In the genomic region with DNA sequence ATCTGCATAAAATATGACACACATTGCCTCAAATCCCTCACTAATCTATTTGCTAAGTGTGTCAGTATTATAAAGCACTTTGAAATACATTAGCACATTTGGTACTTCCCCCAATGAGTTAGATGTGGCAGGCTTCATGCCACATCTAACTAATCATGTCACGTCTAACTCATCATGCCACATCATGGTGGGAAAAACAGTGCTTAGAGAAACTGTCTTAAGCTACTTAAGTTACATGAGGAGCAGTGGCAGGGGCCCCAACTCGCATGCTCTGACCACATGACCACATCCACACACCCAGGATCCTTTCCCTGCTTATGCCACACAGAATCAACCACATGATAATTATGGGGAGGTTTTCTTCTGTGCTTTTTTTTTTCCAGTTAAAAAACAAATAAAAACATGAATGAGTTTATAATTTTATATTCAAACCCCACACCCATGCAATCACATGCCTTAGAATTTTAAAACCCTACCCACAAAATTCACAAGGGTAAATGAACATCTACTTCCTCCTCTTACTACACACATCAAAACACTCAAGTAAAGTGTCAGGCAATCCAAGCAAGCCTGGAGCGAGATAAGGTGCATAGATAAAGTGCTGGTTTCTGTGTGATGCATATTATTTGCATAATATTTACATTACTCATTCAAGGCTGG, we compare ENCODE assay signal across 9 cellular contexts. TPM values are rescaled to one million over a fixed set of nuclear protein-coding genes. Genes with fewer than 3 reads are reported as not detected.
DNase-seq lines count a peak whose midpoint lies in the region; ATAC-seq and TF ChIP-seq lines count a peak whose summit lies in the region.
"Had no signal": no experiment of that assay in that cellular context is flagged by ENCODE, and none has a peak within 500 bp of the region (broad histone marks: within the 10 kb centered on the region; RNA-seq: fewer than 3 reads in every experiment).

No MANE protein-coding gene starts in this region.

- H3K27me3 ChIP-seq in osteoblast (ENCODE audit: insufficient read depth, low read length) (peaks cover 5% of the 10 kb centered on the region), adrenal gland (no peaks in the 10 kb centered on the region)
- H3K27me3 ChIP-seq: SJCRH30 had no signal

- whole genome bisulfite sequencing in adrenal gland, 4 donors = 45 to 56% (median 53%) methylated on average over 3 of the region's 3 CpGs

- H3K27ac ChIP-seq in osteoblast (ENCODE audit: low read depth, low read length) (no peak overlapping the region), adrenal gland (no peak overlapping the region)
- H3K27ac ChIP-seq: SJCRH30 had no signal

- H3K79me2 ChIP-seq in osteoblast (ENCODE audit: insufficient read depth, low read length) = no peaks in the 10 kb centered on the region

- H3K4me1 ChIP-seq in osteoblast (ENCODE audit: insufficient read depth, low read length) = peaks cover 17% of the 10 kb centered on the region
- no peaks in the 10 kb centered on the region for H3K4me1 ChIP-seq in adrenal gland (replicated peaks in 1 of 2)
- H3K4me1 ChIP-seq: SJCRH30 had no signal

- intact Hi-C loops in adrenal gland (cut with DNase I) = no loop called here

- H3K36me3 ChIP-seq in osteoblast (ENCODE audit: insufficient read depth, low read length) (no peaks in the 10 kb centered on the region), adrenal gland (replicated peaks in 1 of 2) (no peaks in the 10 kb centered on the region)
- H3K36me3 ChIP-seq: SJCRH30 had no signal

- H3K4me2 ChIP-seq in osteoblast (ENCODE audit: insufficient read depth, low read length) = peak overlapping the region; percentile 39

- no peaks in the 10 kb centered on the region for H3K9me3 ChIP-seq in osteoblast (ENCODE audit: low read depth, low read length)
- no peaks in the 10 kb centered on the region for H3K9me3 ChIP-seq in adrenal gland (replicated peaks in 1 of 3)
- H3K9me3 ChIP-seq: SJCRH30 had no signal

- no peak for TF ChIP-seq POLR2A in adrenal gland (IDR thresholded peaks at IDR 0.05)

- H2AFZ ChIP-seq in osteoblast (ENCODE audit: low read length) = peak overlapping the region; percentile 7

- ATAC-seq in GM19035 (IDR thresholded peaks at IDR 0.05; ENCODE audit: unreplicated experiment) (peak; percentile 48), HG02852 (IDR thresholded peaks at IDR 0.05; ENCODE audit: unreplicated experiment) (peak; percentile 38), SK-N-SH treated with all-trans-retinoic acid at 6 μM for 48 hours (peak; percentile 55)

- H4K20me1 ChIP-seq in osteoblast (ENCODE audit: insufficient read depth, low read length) = no peaks in the 10 kb centered on the region

- H3K4me3 ChIP-seq in osteoblast (ENCODE audit: insufficient read depth, low read length) = no peak overlapping the region
- no peak overlapping the region for H3K4me3 ChIP-seq in adrenal gland
- H3K4me3 ChIP-seq: SJCRH30 had no signal

- TF ChIP-seq CTCF in osteoblast (IDR thresholded peaks at IDR 0.05; ENCODE audit: extremely low read depth, low read depth, low read length) = no peak
- TF ChIP-seq CTCF in adrenal gland (IDR thresholded peaks at IDR 0.05) = no peak

- DNase-seq in osteoblast (ENCODE audit: insufficient read length, low spot score, missing footprints) = no peak
- DNase-seq in effector CD4-positive, alpha-beta T cell = no peak
- no peak for DNase-seq in stimulated activated CD4-positive, alpha-beta T cell treated with anti-CD3 and anti-CD28 coated beads, Interleukin-2, amount 100 ng/mL, for 24 hours
- DNase-seq in adrenal gland = no peak

TF ChIP-seq in SK-N-SH treated with all-trans-retinoic acid at 6 μM for 48 hours, 23 proteins besides CTCF, POLR2A, EP300 and RAD21:
- TF ChIP-seq, protein P1, sequence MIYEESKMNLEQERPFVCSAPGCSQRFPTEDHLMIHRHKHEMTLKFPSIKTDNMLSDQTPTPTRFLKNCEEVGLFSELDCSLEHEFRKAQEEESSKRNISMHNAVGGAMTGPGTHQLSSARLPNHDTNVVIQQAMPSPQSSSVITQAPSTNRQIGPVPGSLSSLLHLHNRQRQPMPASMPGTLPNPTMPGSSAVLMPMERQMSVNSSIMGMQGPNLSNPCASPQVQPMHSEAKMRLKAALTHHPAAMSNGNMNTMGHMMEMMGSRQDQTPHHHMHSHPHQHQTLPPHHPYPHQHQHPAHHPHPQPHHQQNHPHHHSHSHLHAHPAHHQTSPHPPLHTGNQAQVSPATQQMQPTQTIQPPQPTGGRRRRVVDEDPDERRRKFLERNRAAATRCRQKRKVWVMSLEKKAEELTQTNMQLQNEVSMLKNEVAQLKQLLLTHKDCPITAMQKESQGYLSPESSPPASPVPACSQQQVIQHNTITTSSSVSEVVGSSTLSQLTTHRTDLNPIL (CRISPR knock-in tag; IDR thresholded peaks at IDR 0.05; ENCODE audit: low read depth) = no peak

RNA-seq across cellular contexts. Expression of a gene that starts 1.6 kb away (rescaled TPM):
- total RNA-seq in osteoblast (under 0.01 TPM in 2 replicates), adrenal gland (under 1 TPM in 1 of 8 donors, not detected in 7; 0.04 TPM)
- not detected for polyA plus RNA-seq in adrenal gland
- total RNA-seq: subcutaneous adipose tissue had no signal
